8 cellular contexts compared by ENCODE assay signal in the genomic region with DNA sequence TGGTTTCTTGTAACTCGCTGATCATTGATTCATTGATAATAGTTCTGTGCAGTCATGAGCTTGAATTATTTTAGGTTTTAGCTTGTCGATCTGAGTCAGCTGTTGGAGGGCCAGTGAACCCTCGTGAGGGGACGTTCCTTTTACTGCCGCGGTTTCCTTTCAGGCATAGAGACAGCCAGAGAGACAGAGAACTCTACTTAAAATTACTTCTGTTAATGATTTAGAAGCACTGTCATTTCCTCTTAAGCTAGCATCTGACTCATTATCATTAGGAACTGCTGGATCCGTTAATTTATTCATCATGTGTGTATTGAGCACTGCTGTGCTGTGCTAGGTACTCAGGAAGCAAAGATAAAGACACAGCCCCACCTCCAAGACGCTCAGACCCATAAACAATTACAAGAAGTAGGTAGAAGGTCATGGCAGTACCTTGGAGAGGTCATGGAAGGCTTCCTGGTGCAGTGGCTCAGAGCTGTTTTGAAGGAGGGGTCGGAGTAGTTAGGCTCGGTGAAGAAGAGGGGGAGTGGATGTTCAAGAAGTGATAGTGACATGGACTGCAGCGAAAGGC. TPM values are rescaled to one million over a fixed set of nuclear protein-coding genes. Genes with fewer than 3 reads are reported as not detected.
DNase-seq lines count a peak whose midpoint lies in the region; ATAC-seq, FAIRE-seq and TF ChIP-seq lines count a peak whose summit lies in the region.

No MANE protein-coding gene starts in this region.

- H3K9me3 ChIP-seq in SJSA1 (replicated peaks) (no peaks in the 10 kb centered on the region), neutrophil (no peaks in the 10 kb centered on the region)

- TF ChIP-seq CTCF in chondrocyte (IDR thresholded peaks at IDR 0.05) (no peak), neutrophil (IDR thresholded peaks at IDR 0.05) (no peak), foreskin keratinocyte (conservative IDR thresholded peaks at IDR 0.05) (no peak)

- H3K27me3 Mint-ChIP-seq in chondrocyte (ENCODE audit: low read depth): no peaks in the 10 kb centered on the region

- peak overlapping the region; percentile 13 for H3K27ac Mint-ChIP-seq in chondrocyte (ENCODE audit: unreplicated experiment)

- H3K9me3 Mint-ChIP-seq in chondrocyte (ENCODE audit: low read depth): no peaks in the 10 kb centered on the region

- peaks cover 89% of the 10 kb centered on the region for H3K4me1 ChIP-seq in SJSA1 (replicated peaks)
- peaks cover 94 to 95% of the 10 kb centered on the region in 2 experiments for H3K4me1 ChIP-seq in neutrophil (ENCODE audit: control insufficient read depth in 1 of 2, insufficient read depth in 1 of 2, low read depth in 1 of 2, low read length in 1 of 2)
- H3K4me1 ChIP-seq in foreskin keratinocyte: peaks cover 25% of the 10 kb centered on the region

- H3K36me3 ChIP-seq in SJSA1 (peaks cover 29% of the 10 kb centered on the region), neutrophil (no peaks in the 10 kb centered on the region)

- H3K27ac ChIP-seq in SJSA1 (peak overlapping the region; percentile 4; the same call in 1 of the 2 replicates), neutrophil (peak overlapping the region; percentile 97), foreskin keratinocyte (no peak overlapping the region)

- DNase-seq in GM18507 (ENCODE audit: extremely low spot score, insufficient read length, low read depth): no peak
- DNase-seq in SJSA1 (ENCODE audit: low read depth in 1 of 2, low spot score in 2 of 2): peak in 1 of 2 experiments; percentile 41
- DNase-seq in chondrocyte (ENCODE audit: low spot score): no peak
- no peak for DNase-seq in NCI-H1694 (lab: John Stamatoyannopoulos, UW)
- no peak for DNase-seq in foreskin keratinocyte
- no peak for DNase-seq in NCI-H1105 treated with DMSO at 0.1 percent for 48 hours (lab: John Stamatoyannopoulos, UW)

- ATAC-seq in HG02884 (IDR thresholded peaks at IDR 0.05; ENCODE audit: unreplicated experiment) (no peak), foreskin keratinocyte (no peak)

- no peak overlapping the region for H3K4me3 ChIP-seq in SJSA1
- H3K4me3 ChIP-seq in neutrophil (ENCODE audit: low read depth in 1 of 2, low read length in 1 of 2): peak overlapping the region; percentile 31 to 44

- FAIRE-seq in GM18507 (lab: Jason Lieb, UNC): peak; percentile 71

- H3K4me3 Mint-ChIP-seq in chondrocyte (ENCODE audit: unreplicated experiment): no peak overlapping the region

- H3K4me1 Mint-ChIP-seq in chondrocyte (ENCODE audit: low read depth): peaks cover 66% of the 10 kb centered on the region

- H3K36me3 Mint-ChIP-seq in chondrocyte (ENCODE audit: low read depth): no peaks in the 10 kb centered on the region

- no peaks in the 10 kb centered on the region for H3K27me3 ChIP-seq in SJSA1 (replicated peaks)
- H3K27me3 ChIP-seq in neutrophil: no peaks in the 10 kb centered on the region
- H3K27me3 ChIP-seq in foreskin keratinocyte: no peaks in the 10 kb centered on the region

RNA-seq across cellular contexts. Expression of a gene that starts 3.2 kb away (rescaled TPM):
- total RNA-seq in SJSA1 (2014; rRNA removed; shearing (Covaris generic)): 43.6 and 64.1 TPM in 2 replicates
- 22.1 to 30.4 TPM (median 22.7 TPM) in 3 replicates for total RNA-seq in chondrocyte
- 14.8 and 14.9 TPM in 2 replicates for total RNA-seq in foreskin keratinocyte
- polyA plus RNA-seq in foreskin keratinocyte: 12.3 and 14.3 TPM in 2 replicates

RNA-seq across cellular contexts. Expression of a gene that starts 21.8 kb away (rescaled TPM):
- total RNA-seq in SJSA1 (2014; rRNA removed; shearing (Covaris generic)): 44.7 and 71.9 TPM in 2 replicates
- total RNA-seq in chondrocyte: 13.6 to 26.2 TPM (median 14.4 TPM) in 3 replicates
- total RNA-seq in foreskin keratinocyte: 3.7 and 3.9 TPM in 2 replicates
- polyA plus RNA-seq in foreskin keratinocyte: 1.7 and 2.4 TPM in 2 replicates
